ENCODE assay signal across 8 cellular contexts in the genomic region with DNA sequence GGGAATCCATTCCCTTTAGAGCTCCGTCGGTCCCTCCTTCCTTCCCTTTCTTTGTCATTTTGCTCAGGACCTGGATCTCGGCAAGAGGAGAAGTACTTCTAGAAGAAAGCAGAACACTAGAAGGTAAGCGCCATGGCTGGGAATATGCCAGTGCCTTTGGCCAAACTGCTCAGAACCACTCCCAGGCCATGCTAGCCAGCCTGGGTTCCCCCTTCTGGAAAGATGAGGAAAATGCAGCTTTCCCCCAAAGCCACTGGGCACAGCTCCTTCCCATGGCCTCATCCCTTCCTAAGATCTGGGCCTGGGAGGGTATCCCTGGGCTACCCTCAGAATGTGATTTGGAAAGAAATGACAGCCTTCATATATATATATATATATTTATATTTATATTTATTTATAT. TPM values are rescaled to one million over a fixed set of nuclear protein-coding genes. Genes with fewer than 3 reads are reported as not detected.
DNase-seq lines count a peak whose midpoint lies in the region; ATAC-seq and TF ChIP-seq lines count a peak whose summit lies in the region.

No MANE protein-coding gene starts in this region.

- CTCF ChIA-PET in AG04449 (lab: Yijun Ruan, JAX) = interaction anchor here (0.6 to 5.5 kb wide), 26 partner anchors 9 to 1222 kb away, joined by 3 to 47 read pairs (median 5); a partner anchor contains a TSS

- intact Hi-C loops in transverse colon (cut with DNase I; ENCODE audit: low total_unique reads) = loop anchor here (10.0 kb wide), 1 partner anchor 135 kb away; no protein-coding TSS in a partner anchor

- peaks cover 0 to 3% of the 10 kb centered on the region in 2 donors for H3K4me1 ChIP-seq in right atrium auricular region
- peaks cover 0 to 3% (median 2%) of the 10 kb centered on the region in 4 donors for H3K4me1 ChIP-seq in transverse colon

- TF ChIP-seq EP300 in transverse colon (IDR thresholded peaks at IDR 0.05; ENCODE audit: low read depth) = no peak

- no peaks in the 10 kb centered on the region for H3K36me3 ChIP-seq in right atrium auricular region
- no peaks in the 10 kb centered on the region for H3K36me3 ChIP-seq in transverse colon

- POLR2A ChIA-PET in AG04449 (lab: Yijun Ruan, JAX) = no interaction called here

- peak; percentile 76 for TF ChIP-seq CTCF in AG04449 (IDR thresholded peaks at IDR 0.05; ENCODE audit: insufficient read depth, low read length, missing control alignments)
- peak; percentile 41 to 70 for TF ChIP-seq CTCF in right atrium auricular region (IDR thresholded peaks at IDR 0.05)
- peak; percentile 40 to 51 (median 45) for TF ChIP-seq CTCF in transverse colon (IDR thresholded peaks at IDR 0.05)

- WGBS in transverse colon (ENCODE audit: low coverage in 1 of 2), 2 donors = 67% methylated on average over 4 of the region's 4 CpGs; no CpG with 5 or more reads in 1 of the 2 donors

- DNase-seq in AG04449 (ENCODE audit: low read depth, low spot score) (no peak), HCEC 1CT (peak; percentile 54), SW480 (ENCODE audit: low spot score) (peak; percentile 53), right atrium auricular region (ENCODE audit: low spot score) (peak; percentile 73), transverse colon (peak; percentile 47)
- DNase-seq in NK-92 treated with Interleukin-12 subunit alpha and Interleukin-12 subunit beta, amount 100 ng/mL, for 24 hours (lab: John Stamatoyannopoulos, UW) = no peak

- in situ Hi-C loops in transverse colon (cut with MboI; ENCODE audit: low pct_ligation_motif_present in 1 of 4, low pct_unique_long_range_greater_than_20kb in 1 of 4, low sequenced_read_pairs in 3 of 4) = loop anchor here in 1 of 4 donors (25.0 kb wide), 1 partner anchor 143 kb away; no protein-coding TSS in a partner anchor

- TF ChIP-seq POLR2A in transverse colon (IDR thresholded peaks at IDR 0.05) = no peak

- no peak overlapping the region for H3K4me3 ChIP-seq in AG04449 (ENCODE audit: low read depth, low read length)
- no peak overlapping the region for H3K4me3 ChIP-seq in right atrium auricular region
- no peak overlapping the region for H3K4me3 ChIP-seq in transverse colon

- no peak overlapping the region for H3K27ac ChIP-seq in right atrium auricular region
- H3K27ac ChIP-seq in transverse colon = no peak overlapping the region

- ATAC-seq in HG02763 (IDR thresholded peaks at IDR 0.05; ENCODE audit: unreplicated experiment) (no peak), HG03045 (IDR thresholded peaks at IDR 0.05; ENCODE audit: unreplicated experiment) (no peak)

- peaks cover 9 to 14% of the 10 kb centered on the region in 2 donors for H3K27me3 ChIP-seq in right atrium auricular region
- H3K27me3 ChIP-seq in transverse colon = peaks cover 41% of the 10 kb centered on the region

- H3K9me3 ChIP-seq in right atrium auricular region (no peaks in the 10 kb centered on the region), transverse colon (no peaks in the 10 kb centered on the region)

RNA-seq across cellular contexts. Expression of a gene that starts 6.3 kb away (rescaled TPM):
- total RNA-seq in right atrium auricular region = not detected
- 1 to 10 TPM in 2 of 4 donors, not detected in 2; 1.3 to 1.4 TPM for total RNA-seq in transverse colon

RNA-seq across cellular contexts. Expression of a gene that starts 19.0 kb away (rescaled TPM):
- total RNA-seq in right atrium auricular region (100 to 1,000 TPM; 109 to 186 TPM), transverse colon (100 to 1,000 TPM in 3 of 4 donors, 10 to 100 TPM in 1; 65.8 to 195 (median 159) TPM)

Comparison
In these comparisons a context has a peak if more than half of its experiments do, and no peak if none do; other contexts are left out.
1. DNase-seq: peak in HCEC 1CT (single experiment), SW480 (single experiment), right atrium auricular region (single experiment) and transverse colon (single experiment); none in AG04449 (single experiment) and NK-92 treated with Interleukin-12 subunit alpha and Interleukin-12 subunit beta, amount 100 ng/mL, for 24 hours (single experiment).
2. Peak in every context shown above with its lines, with median percentiles within 50 percentile points of each other: CTCF ChIP-seq.